1 cellular context compared by ENCODE assay signal in genomic region chr6:98325366-98325765, GRCh38.
TF ChIP-seq lines count a peak whose summit lies in the region.

No MANE protein-coding gene starts in this region.

TF ChIP-seq in HepG2, 621 proteins besides CTCF, POLR2A, EP300 and RAD21 (continued from another document):
- TF ChIP-seq PCBP2 (optimal IDR thresholded peaks at IDR 0.05; ENCODE audit: low read depth, low read length, poor library complexity, severe bottlenecking) (no peak), ZNF556 (CRISPR knock-in tag; IDR thresholded peaks at IDR 0.05; ENCODE audit: borderline replicate concordance) (no peak), ZNF207 (IDR thresholded peaks at IDR 0.05; ENCODE audit: borderline replicate concordance) (no peak)
